In genomic region chr7:81370857-81371256, GRCh38 we compare ENCODE assay signal across 2 cellular contexts.
TF ChIP-seq lines count a peak whose summit lies in the region.

No MANE protein-coding gene starts in this region.

TF ChIP-seq in SK-N-SH treated with all-trans-retinoic acid at 6 μM for 48 hours, 23 proteins besides CTCF, POLR2A, EP300 and RAD21 (continued from another document):
- TF ChIP-seq OSR1 (CRISPR knock-in tag; IDR thresholded peaks at IDR 0.05): no peak

TF ChIP-seq in SK-N-SH, 30 proteins besides CTCF, POLR2A, EP300 and RAD21 (continued from another document):
- TF ChIP-seq ZBTB33 (IDR thresholded peaks at IDR 0.05; ENCODE audit: borderline replicate concordance, low read depth) (no peak), IRF3 (IDR thresholded peaks at IDR 0.05; ENCODE audit: low read depth, low read length) (no peak), YY1 (IDR thresholded peaks at IDR 0.05; ENCODE audit: low read depth) (no peak), REST (IDR thresholded peaks at IDR 0.05; ENCODE audit: low read depth, low read length) (no peak), USF2 (IDR thresholded peaks at IDR 0.05; ENCODE audit: borderline replicate concordance, low read depth, low read length) (no peak), RXRA (IDR thresholded peaks at IDR 0.05; ENCODE audit: borderline replicate concordance, low read depth) (no peak), PBX3 (IDR thresholded peaks at IDR 0.05) (no peak), USF1 (IDR thresholded peaks at IDR 0.05; ENCODE audit: borderline replicate concordance, low read depth) (no peak), TAF1 (IDR thresholded peaks at IDR 0.05; ENCODE audit: borderline replicate concordance, low read depth, low read length) (no peak), CHD2 (IDR thresholded peaks at IDR 0.05; ENCODE audit: low read length, partially characterized antibody) (no peak), MEF2A (IDR thresholded peaks at IDR 0.05; ENCODE audit: borderline replicate concordance, low read depth) (no peak)
